In the genomic region with DNA sequence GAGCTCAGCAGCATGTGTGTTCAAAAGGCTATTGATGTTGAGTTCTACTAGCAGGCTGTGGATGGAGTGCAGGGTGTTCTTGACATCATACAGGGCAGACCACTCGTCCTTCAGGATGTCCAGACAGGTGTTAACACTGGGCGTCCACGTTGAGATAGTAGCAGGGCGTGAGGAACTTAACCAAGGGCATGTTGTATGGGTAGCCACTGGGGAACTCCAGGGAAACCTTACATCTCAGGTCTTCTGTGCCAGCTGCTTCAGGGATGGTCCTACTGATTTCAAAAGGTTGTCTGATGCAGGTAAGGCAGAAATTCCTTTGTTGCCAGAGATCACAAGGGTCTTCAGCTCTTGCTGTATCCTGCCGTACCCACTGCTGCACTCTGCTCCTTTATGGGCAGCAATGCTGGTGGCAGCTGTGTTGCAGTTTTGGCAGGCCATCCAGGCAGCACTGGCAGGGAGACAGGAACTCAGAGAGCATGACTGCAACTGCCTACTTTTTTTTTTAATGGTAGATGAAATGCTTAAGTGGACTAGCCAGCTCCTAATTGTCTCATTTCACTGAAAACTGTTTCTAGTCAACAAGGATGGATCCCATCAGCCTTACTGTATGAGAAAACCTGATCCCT, we compare ENCODE assay signal across 18 cellular contexts. TPM values are rescaled to one million over a fixed set of nuclear protein-coding genes. Genes with fewer than 3 reads are reported as not detected.
A peak's percentile ranks its signal among the peaks of the same experiment; 100 is the strongest.
DNase-seq lines count a peak whose midpoint lies in the region; TF ChIP-seq lines count a peak whose summit lies in the region.
"Had no signal": no experiment of that assay in that cellular context is flagged by ENCODE, and none has a peak within 500 bp of the region (broad histone marks: within the 10 kb centered on the region; RNA-seq: fewer than 3 reads in every experiment).

No MANE protein-coding gene starts in this region.

- H3K9ac ChIP-seq in adipocyte (ENCODE audit: low read length), result no peak overlapping the region

- TF ChIP-seq RAD21 in Ishikawa (IDR thresholded peaks at IDR 0.05; ENCODE audit: low read depth), result no peak

- no peaks in the 10 kb centered on the region for H3K27me3 ChIP-seq in adipocyte (replicated peaks; ENCODE audit: control insufficient read depth, insufficient read depth, low read length)
- H3K27me3 ChIP-seq: spleen, upper lobe of right lung had no signal

- in situ Hi-C loops in G401 (cut with HindIII; ENCODE audit: low sequenced_read_pairs), result no loop called here

- DNase-seq in AG08396 (ENCODE audit: low spot score) (peak; percentile 7), adipocyte (ENCODE audit: low read depth) (peak; percentile 30), inferior parietal cortex (ENCODE audit: extremely low spot score) (peak; percentile 5), G401 (ENCODE audit: low spot score) (no peak), A172 (ENCODE audit: low spot score) (no peak), T-helper 2 cell (no peak), SHP77 (lab: John Stamatoyannopoulos, UW) (no peak)
- DNase-seq: activated CD8-positive, alpha-beta memory T cell treated with anti-CD3 and anti-CD28 coated beads for 24 hours; amniotic stem cell; islet precursor cell; midbrain; NCI-H2081 treated with DMSO at 0.1 percent for 48 hours; spleen; stimulated activated naive B cell treated with anti-CD40 and anti-IgM and Interleukin-4, amounts not matched to agents 10 μg/mL and 1 μg/mL and 100 μg/mL, for 72 hours; T-cell; upper lobe of right lung; WERI-Rb-1 had no signal

- no peaks in the 10 kb centered on the region for H3K9me3 ChIP-seq in adipocyte (ENCODE audit: control insufficient read depth, low read length)
- H3K9me3 ChIP-seq: upper lobe of right lung had no signal

- no peak overlapping the region for H3K4me3 ChIP-seq in adipocyte (ENCODE audit: low read length)
- H3K4me3 ChIP-seq: spleen, upper lobe of right lung had no signal

- TF ChIP-seq EP300 in Ishikawa (IDR thresholded peaks at IDR 0.05; ENCODE audit: borderline replicate concordance), result no peak; the same call in 1 of the 2 replicates

- no peaks in the 10 kb centered on the region for H3K4me1 ChIP-seq in adipocyte (ENCODE audit: control insufficient read depth, insufficient read depth, low read length)
- H3K4me1 ChIP-seq: spleen had no signal

- H3K36me3 ChIP-seq in adipocyte (ENCODE audit: control insufficient read depth, insufficient read depth, low read length, severe bottlenecking), result no peaks in the 10 kb centered on the region
- H3K36me3 ChIP-seq: spleen, upper lobe of right lung, WERI-Rb-1 had no signal

TF ChIP-seq in Ishikawa, 13 proteins besides CTCF, POLR2A, EP300 and RAD21:
- TF ChIP-seq EGR1 (IDR thresholded peaks at IDR 0.05), result no peak
- TF ChIP-seq TCF12 (IDR thresholded peaks at IDR 0.05; ENCODE audit: low read depth), result 0 out of 2 replicates have a peak, but pooled peaks have one; percentile 23
- peak; percentile 71; the same call in 1 of the 2 replicates for TF ChIP-seq NFIC (IDR thresholded peaks at IDR 0.05)

RNA-seq across cellular contexts. Expression of gene RBBP8, which starts 32.5 kb away (rescaled TPM):
- 34.5 and 52.2 TPM in 2 replicates for total RNA-seq in G401 (2014; rRNA removed; shearing (Covaris generic))
- 63.4 and 95.1 TPM in 2 replicates for total RNA-seq in A172 (2014; rRNA removed; shearing (Covaris generic))

Comparison
In these comparisons a context has a peak if more than half of its experiments do, and no peak if none do; other contexts are left out.
1. DNase-seq: peak in AG08396 (single experiment), adipocyte (single experiment) and inferior parietal cortex (single experiment); none in G401 (single experiment), A172 (single experiment), T-helper 2 cell (0 of 5) and SHP77 (0 of 2).